Comparison of ENCODE assay signal across 21 cellular contexts in the genomic region with DNA sequence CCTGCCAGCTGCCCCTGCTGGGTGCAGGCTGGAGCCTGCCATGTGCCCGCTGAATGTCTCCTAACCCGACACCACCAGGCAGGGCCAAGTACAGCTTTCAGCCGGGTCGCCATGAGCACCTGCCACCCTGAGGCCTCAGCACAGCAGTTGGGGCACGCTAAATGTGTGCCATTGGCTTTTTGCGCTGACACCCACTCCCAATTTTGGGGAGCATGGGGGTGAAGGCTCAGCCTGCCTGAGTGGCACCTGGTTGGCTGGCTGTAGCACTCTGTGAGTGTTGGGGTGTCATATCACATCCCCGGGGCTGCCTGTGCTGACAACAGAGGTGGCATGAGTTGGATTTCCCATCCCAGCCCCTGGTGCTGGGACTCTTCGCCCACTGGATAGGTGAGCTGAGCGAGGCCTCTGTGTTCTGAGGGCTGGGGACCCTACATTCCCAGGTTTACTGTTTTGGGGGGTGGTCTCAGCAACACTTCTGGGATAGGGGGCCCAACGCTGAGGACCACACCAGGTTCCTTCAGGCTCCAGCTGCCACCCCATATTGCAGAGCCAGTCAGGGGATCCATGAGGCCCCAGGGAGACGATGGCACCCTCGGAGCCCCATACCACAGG. TPM values are rescaled to one million over a fixed set of nuclear protein-coding genes. Genes with fewer than 3 reads are reported as not detected.
DNase-seq lines count a peak whose midpoint lies in the region; ATAC-seq and TF ChIP-seq lines count a peak whose summit lies in the region.
"Had no signal": no experiment of that assay in that cellular context is flagged by ENCODE, and none has a peak within 500 bp of the region (broad histone marks: within the 10 kb centered on the region; RNA-seq: fewer than 3 reads in every experiment).

No MANE protein-coding gene starts in this region.

- no peaks in the 10 kb centered on the region for H3K9me3 Mint-ChIP-seq in stimulated activated memory B cell treated with anti-CD40 and anti-IgM and Interleukin-4, amounts not matched to agents 10 μg/mL and 1 μg/mL and 100 μg/mL, for 72 hours
- H3K9me3 Mint-ChIP-seq: CD4-positive, alpha-beta T cell had no signal

- H3K36me3 ChIP-seq in PC-9 (ENCODE audit: low read depth) = no peaks in the 10 kb centered on the region; the same call in 1 of the 2 replicates

- H3K4me1 Mint-ChIP-seq in stimulated activated memory B cell treated with anti-CD40 and anti-IgM and Interleukin-4, amounts not matched to agents 10 μg/mL and 1 μg/mL and 100 μg/mL, for 72 hours = peaks cover 17% of the 10 kb centered on the region

- no peak overlapping the region for H3K4me2 ChIP-seq in PC-9

- H3K4me3 ChIP-seq in PC-9 = no peak overlapping the region
- H3K4me3 ChIP-seq: SK-N-MC had no signal

- intact Hi-C loops in PC-9 (cut with micrococcal nuclease; ENCODE audit: unreplicated experiment) = no loop called here

- no peak overlapping the region for H2AFZ ChIP-seq in PC-9

- no peak overlapping the region for H3K27ac ChIP-seq in PC-9
- H3K27ac ChIP-seq: 22Rv1, SK-N-MC had no signal

- peak; percentile 9 for ATAC-seq in left lobe of liver
- no peak for ATAC-seq in stimulated activated memory B cell treated with anti-CD40 and anti-IgM and Interleukin-4, amounts not matched to agents 10 μg/mL and 1 μg/mL and 100 μg/mL, for 72 hours

- H3K9me2 ChIP-seq in PC-9 (ENCODE audit: insufficient read depth) = no peaks in the 10 kb centered on the region

- no peak overlapping the region for H3K4me3 Mint-ChIP-seq in stimulated activated memory B cell treated with anti-CD40 and anti-IgM and Interleukin-4, amounts not matched to agents 10 μg/mL and 1 μg/mL and 100 μg/mL, for 72 hours
- H3K4me3 Mint-ChIP-seq: CD4-positive, alpha-beta T cell had no signal

- H3K27me3 Mint-ChIP-seq in stimulated activated memory B cell treated with anti-CD40 and anti-IgM and Interleukin-4, amounts not matched to agents 10 μg/mL and 1 μg/mL and 100 μg/mL, for 72 hours = no peaks in the 10 kb centered on the region
- H3K27me3 Mint-ChIP-seq: CD4-positive, alpha-beta T cell had no signal

- peak overlapping the region; percentile 73 for H3K27ac Mint-ChIP-seq in stimulated activated memory B cell treated with anti-CD40 and anti-IgM and Interleukin-4, amounts not matched to agents 10 μg/mL and 1 μg/mL and 100 μg/mL, for 72 hours

- H3K79me2 ChIP-seq in PC-9 (ENCODE audit: low read depth) = no peaks in the 10 kb centered on the region

- no peaks in the 10 kb centered on the region for H3K9me3 ChIP-seq in PC-9 (ENCODE audit: insufficient read depth, low read depth)
- H3K9me3 ChIP-seq: Caco-2 had no signal

- CTCF ChIA-PET in PC-9 (lab: Charles Lee) = no interaction called here

- POLR2A ChIA-PET in PC-9 (lab: Charles Lee; ENCODE audit: unreplicated experiment) = no interaction called here

- TF ChIP-seq CTCF in PC-9 (conservative IDR thresholded peaks at IDR 0.05) = no peak

- no peaks in the 10 kb centered on the region for H3K27me3 ChIP-seq in PC-9 (ENCODE audit: insufficient read depth, low read depth)

- no TSS peak for BruUV-seq in PC-9 (replicated peaks; lab: Mats Ljungman, UMichigan)

- no peaks in the 10 kb centered on the region for H3K4me1 ChIP-seq in PC-9 (replicated peaks; ENCODE audit: insufficient read depth)
- H3K4me1 ChIP-seq: Caco-2 had no signal

- H4K20me1 ChIP-seq in PC-9 (ENCODE audit: insufficient read depth) = peaks cover 2% of the 10 kb centered on the region; the same call in 1 of the 2 replicates

- DNase-seq in DMS 273 (lab: John Stamatoyannopoulos, UW; ENCODE audit: unreplicated experiment) = peak; percentile 23
- no peak for DNase-seq in DMS 273 treated with DMSO at 0.1 percent for 48 hours (lab: John Stamatoyannopoulos, UW)
- DNase-seq in left lobe of liver (ENCODE audit: low spot score) = no peak
- no peak for DNase-seq in PC-9
- no peak for DNase-seq in ureter (ENCODE audit: low spot score)
- DNase-seq in HK-2 (ENCODE audit: unreplicated experiment) = no peak
- DNase-seq: AML-193; Caco-2; CD4-positive, alpha-beta T cell; DMS53; NCI-H1417; NCI-H187; NCI-H226; NCI-H524 treated with DMSO at 0.1 percent for 48 hours; SHP77 had no signal

- H3F3A ChIP-seq in PC-9 (ENCODE audit: insufficient read depth, low read depth) = peaks cover 11% of the 10 kb centered on the region; the same call in 1 of the 2 replicates

- H3K36me3 Mint-ChIP-seq in stimulated activated memory B cell treated with anti-CD40 and anti-IgM and Interleukin-4, amounts not matched to agents 10 μg/mL and 1 μg/mL and 100 μg/mL, for 72 hours = peaks cover 30% of the 10 kb centered on the region

TF ChIP-seq in PFSK-1, 5 proteins besides CTCF, POLR2A, EP300 and RAD21:
- TF ChIP-seq TAF1 (IDR thresholded peaks at IDR 0.05; ENCODE audit: borderline replicate concordance, insufficient read depth, low read length) (no peak), POLR2AphosphoS5 (IDR thresholded peaks at IDR 0.05; ENCODE audit: low read depth, low read length) (0 out of 2 replicates have a peak, but pooled peaks have one; percentile 13), FOXP2 (optimal IDR thresholded peaks at IDR 0.05; ENCODE audit: borderline replicate concordance, extremely low read depth, extremely low read length, insufficient read depth) (no peak), SIN3A (IDR thresholded peaks at IDR 0.05; ENCODE audit: borderline replicate concordance, insufficient read depth, low read length) (no peak)
- TF ChIP-seq, protein P1, sequence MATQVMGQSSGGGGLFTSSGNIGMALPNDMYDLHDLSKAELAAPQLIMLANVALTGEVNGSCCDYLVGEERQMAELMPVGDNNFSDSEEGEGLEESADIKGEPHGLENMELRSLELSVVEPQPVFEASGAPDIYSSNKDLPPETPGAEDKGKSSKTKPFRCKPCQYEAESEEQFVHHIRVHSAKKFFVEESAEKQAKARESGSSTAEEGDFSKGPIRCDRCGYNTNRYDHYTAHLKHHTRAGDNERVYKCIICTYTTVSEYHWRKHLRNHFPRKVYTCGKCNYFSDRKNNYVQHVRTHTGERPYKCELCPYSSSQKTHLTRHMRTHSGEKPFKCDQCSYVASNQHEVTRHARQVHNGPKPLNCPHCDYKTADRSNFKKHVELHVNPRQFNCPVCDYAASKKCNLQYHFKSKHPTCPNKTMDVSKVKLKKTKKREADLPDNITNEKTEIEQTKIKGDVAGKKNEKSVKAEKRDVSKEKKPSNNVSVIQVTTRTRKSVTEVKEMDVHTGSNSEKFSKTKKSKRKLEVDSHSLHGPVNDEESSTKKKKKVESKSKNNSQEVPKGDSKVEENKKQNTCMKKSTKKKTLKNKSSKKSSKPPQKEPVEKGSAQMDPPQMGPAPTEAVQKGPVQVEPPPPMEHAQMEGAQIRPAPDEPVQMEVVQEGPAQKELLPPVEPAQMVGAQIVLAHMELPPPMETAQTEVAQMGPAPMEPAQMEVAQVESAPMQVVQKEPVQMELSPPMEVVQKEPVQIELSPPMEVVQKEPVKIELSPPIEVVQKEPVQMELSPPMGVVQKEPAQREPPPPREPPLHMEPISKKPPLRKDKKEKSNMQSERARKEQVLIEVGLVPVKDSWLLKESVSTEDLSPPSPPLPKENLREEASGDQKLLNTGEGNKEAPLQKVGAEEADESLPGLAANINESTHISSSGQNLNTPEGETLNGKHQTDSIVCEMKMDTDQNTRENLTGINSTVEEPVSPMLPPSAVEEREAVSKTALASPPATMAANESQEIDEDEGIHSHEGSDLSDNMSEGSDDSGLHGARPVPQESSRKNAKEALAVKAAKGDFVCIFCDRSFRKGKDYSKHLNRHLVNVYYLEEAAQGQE (IDR thresholded peaks at IDR 0.05; ENCODE audit: insufficient read depth in 1 of 2, low read depth in 2 of 2, low read length in 2 of 2) = no peak

RNA-seq across cellular contexts. Expression of a gene that starts 7.2 kb away (rescaled TPM):
- polyA plus RNA-seq in PFSK-1 (2012; ENCODE audit: insufficient read length, low read depth) = 8.1 TPM
- total RNA-seq in left lobe of liver (1.5 TPM), PC-9 (2021) (5.8 and 10.6 TPM in 2 replicates), ureter (16.9 TPM)

RNA-seq across cellular contexts. Expression of a gene that starts 38.9 kb away (rescaled TPM):
- 124 TPM for polyA plus RNA-seq in PFSK-1 (2012; ENCODE audit: insufficient read length, low read depth)
- 92.6 TPM for total RNA-seq in left lobe of liver
- total RNA-seq in PC-9 (2021) = 98.2 and 111 TPM in 2 replicates
- total RNA-seq in ureter = 94.1 TPM

RNA-seq across cellular contexts. Expression of a gene that starts 44.8 kb away (rescaled TPM):
- 94.8 TPM for polyA plus RNA-seq in PFSK-1 (2012; ENCODE audit: insufficient read length, low read depth)
- total RNA-seq in left lobe of liver (50.5 TPM), PC-9 (2021) (74.1 and 76.8 TPM in 2 replicates), ureter (128 TPM)

RNA-seq across cellular contexts. Expression of a gene that starts 48.2 kb away (rescaled TPM):
- polyA plus RNA-seq in PFSK-1 (2012; ENCODE audit: insufficient read length, low read depth) = not detected
- total RNA-seq in left lobe of liver (1,677 TPM), PC-9 (2021) (not detected in 2 replicates), ureter (1.3 TPM)
- total RNA-seq: Caco-2; CD4-positive, alpha-beta T cell; H1; M059J had no signal
- polyA plus RNA-seq: H1 had no signal

RNA-seq across cellular contexts. Expression of a gene that starts 52.0 kb away (rescaled TPM):
- not detected for polyA plus RNA-seq in PFSK-1 (2012; ENCODE audit: insufficient read length, low read depth)
- total RNA-seq in left lobe of liver = 297 TPM
- not detected in 2 replicates for total RNA-seq in PC-9 (2021)
- total RNA-seq in ureter = not detected
- total RNA-seq: Caco-2; CD4-positive, alpha-beta T cell; H1; M059J had no signal
- polyA plus RNA-seq: H1 had no signal
